23 cellular contexts compared by ENCODE assay signal in genomic region chr14:65040666-65041433, GRCh38.
"Had no signal": no experiment of that assay in that cellular context is flagged by ENCODE, and none has a peak within 500 bp of the region (broad histone marks: within the 10 kb centered on the region; RNA-seq: fewer than 3 reads in every experiment).

No MANE protein-coding gene starts in this region.

- H3K4me3 ChIP-seq: gastroesophageal sphincter, hepatocyte, psoas muscle, right atrium auricular region, suprapubic skin, transverse colon, uterus had no signal

- H3K4me1 ChIP-seq: gastroesophageal sphincter, parathyroid adenoma, psoas muscle, suprapubic skin, uterus had no signal

- H3K9me3 ChIP-seq: gastroesophageal sphincter, psoas muscle, right atrium auricular region, suprapubic skin, transverse colon, uterus had no signal

- DNase-seq: activated CD4-positive, alpha-beta T cell treated with anti-CD3 and anti-CD28 coated beads for 48 hours; activated CD4-positive, alpha-beta T cell treated with anti-CD3 and anti-CD28 coated beads, Interleukin-2, amount 50 U/mL, for 48 hours; activated naive CD8-positive, alpha-beta T cell treated with anti-CD3 and anti-CD28 coated beads, Interleukin-2, amount 50 U/mL, for 24 hours; activated T-cell treated with anti-CD3 and anti-CD28 coated beads, Interleukin-2, amount 50 U/mL, for 48 hours; amygdala; cortex of kidney; left cardiac atrium; midbrain; nucleus accumbens; psoas muscle; stimulated activated CD4-positive, alpha-beta T cell treated with anti-CD3 and anti-CD28 coated beads, Interleukin-15, amount 100 ng/mL, for 24 hours; stimulated activated CD4-positive, alpha-beta T cell treated with anti-CD3 and anti-CD28 coated beads, Interleukin-2, amount 100 ng/mL, for 24 hours; stimulated activated naive B cell treated with anti-CD40 and anti-IgM and Interleukin-4, amounts not matched to agents 10 μg/mL and 1 μg/mL and 100 μg/mL, for 72 hours; T-helper 9 cell; transverse colon; uterus; WERI-Rb-1 had no signal

- H3K4me2 ChIP-seq: hepatocyte had no signal

- H2AFZ ChIP-seq: hepatocyte, parathyroid adenoma had no signal

- H3K9ac ChIP-seq: parathyroid adenoma had no signal

- H3K27me3 ChIP-seq: gastroesophageal sphincter, hepatocyte, right atrium auricular region, suprapubic skin, transverse colon, uterus had no signal

- ATAC-seq: activated CD4-positive, CD25-positive, alpha-beta regulatory T cell treated with anti-CD3 and anti-CD28 coated beads, Interleukin-2, amount 50 U/mL, for 24 hours; activated naive CD8-positive, alpha-beta T cell treated with anti-CD3 and anti-CD28 coated beads, Interleukin-2, amount 50 U/mL, for 24 hours; gastroesophageal sphincter; left cardiac atrium; psoas muscle; stimulated activated naive B cell treated with anti-CD40 and anti-IgM and Interleukin-4, amounts not matched to agents 10 μg/mL and 1 μg/mL and 100 μg/mL, for 72 hours had no signal

- H3K27ac ChIP-seq: gastroesophageal sphincter, hepatocyte, parathyroid adenoma, psoas muscle, right atrium auricular region, suprapubic skin, uterus, WERI-Rb-1 had no signal

- H3K36me3 ChIP-seq: transverse colon, uterus had no signal
